In the genomic region with DNA sequence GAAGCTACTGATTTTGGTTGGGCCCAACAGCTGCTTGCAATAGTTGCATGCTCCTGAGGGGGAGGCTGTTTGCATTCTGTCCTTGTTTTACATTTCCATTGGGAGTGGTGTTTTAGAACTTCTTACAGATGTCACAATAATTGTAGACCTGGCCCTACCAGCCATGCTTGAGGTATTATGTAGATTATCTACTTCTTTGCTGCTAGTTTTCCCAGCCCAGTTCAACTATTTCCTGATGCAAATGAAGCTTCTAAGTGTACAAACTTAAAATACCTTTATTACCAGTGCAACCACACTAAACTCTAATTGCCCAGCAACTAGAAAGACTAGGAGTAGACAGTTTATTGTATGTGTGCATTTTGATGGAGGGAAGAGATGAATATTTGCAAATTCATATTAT, we compare ENCODE assay signal across 20 cellular contexts.
DNase-seq lines count a peak whose midpoint lies in the region; ATAC-seq, FAIRE-seq and TF ChIP-seq lines count a peak whose summit lies in the region.
"Had no signal": no experiment of that assay in that cellular context is flagged by ENCODE, and none has a peak within 500 bp of the region (broad histone marks: within the 10 kb centered on the region; RNA-seq: fewer than 3 reads in every experiment).

No MANE protein-coding gene starts in this region.

- TF ChIP-seq CTCF in GM23338 (conservative IDR thresholded peaks at IDR 0.05; ENCODE audit: low read depth in 2 of 2) = no peak; a peak in 1 of 4 replicates
- no peak for TF ChIP-seq CTCF in astrocyte (IDR thresholded peaks at IDR 0.05; ENCODE audit: insufficient read depth, low read depth, low read length)
- TF ChIP-seq CTCF in fibroblast of lung (conservative IDR thresholded peaks at IDR 0.05 in 1 of 2, IDR thresholded peaks at IDR 0.05 in 1 of 2; ENCODE audit: low read depth in 1 of 2, low read length in 2 of 2) = no peak
- TF ChIP-seq CTCF in smooth muscle cell (IDR thresholded peaks at IDR 0.05; ENCODE audit: borderline replicate concordance, insufficient read depth, poor library complexity, severe bottlenecking) = no peak

- DNase-seq in GM23338 (ENCODE audit: low spot score) (no peak), astrocyte (ENCODE audit: low read depth) (no peak), fibroblast of lung (ENCODE audit: low read depth in 2 of 2) (no peak), smooth muscle cell (lab: John Stamatoyannopoulos, UW; ENCODE audit: unreplicated experiment) (no peak), D341Med (ENCODE audit: low spot score) (no peak), NCI-H82 (lab: John Stamatoyannopoulos, UW) (no peak), T-cell (no peak)
- DNase-seq: AML-193, DMS79, GM23248, KG1, NCI-H1048, NCI-H146, NCI-H2081 treated with DMSO at 0.1 percent for 48 hours, NCI-H226, NCI-H69 had no signal

- no peak overlapping the region for H3K4me2 ChIP-seq in GM23338
- H3K4me2 ChIP-seq in astrocyte (ENCODE audit: low read length) = no peak overlapping the region
- H3K4me2 ChIP-seq in fibroblast of lung (ENCODE audit: extremely low read depth, insufficient read depth, low read length) = no peak overlapping the region
- H3K4me2 ChIP-seq in smooth muscle cell = no peak overlapping the region

- H3K9me3 Mint-ChIP-seq in GM23338 (no peaks in the 10 kb centered on the region), astrocyte (ENCODE audit: unreplicated experiment) (peaks cover 2% of the 10 kb centered on the region), T-cell (no peaks in the 10 kb centered on the region)

- FAIRE-seq in astrocyte (lab: Jason Lieb, UNC) = no peak
- FAIRE-seq: G401.6, GM12891, GM19239 had no signal

- H3K4me1 ChIP-seq in GM23338 (ENCODE audit: insufficient read depth) (0 out of 2 replicates have a peak, but pooled peaks cover 7% of the 10 kb centered on the region), astrocyte (ENCODE audit: insufficient read depth, low read length) (peaks cover 11% of the 10 kb centered on the region), fibroblast of lung (ENCODE audit: control insufficient read depth, extremely low read depth, insufficient read depth, low read length) (peaks cover 8% of the 10 kb centered on the region), smooth muscle cell (ENCODE audit: low read depth) (no peaks in the 10 kb centered on the region)

- H3K79me2 ChIP-seq in GM23338 (replicated peaks; ENCODE audit: insufficient read depth) (0 out of 2 replicates have a peak, but pooled peaks cover 5% of the 10 kb centered on the region), astrocyte (ENCODE audit: insufficient read depth, low read length) (no peaks in the 10 kb centered on the region), fibroblast of lung (ENCODE audit: control insufficient read depth, insufficient read depth, low read length) (no peaks in the 10 kb centered on the region), smooth muscle cell (ENCODE audit: low read depth) (no peaks in the 10 kb centered on the region)

- H3K27me3 Mint-ChIP-seq in GM23338 (ENCODE audit: insufficient read depth, low read depth, poor library complexity) = peaks cover 5% of the 10 kb centered on the region
- H3K27me3 Mint-ChIP-seq in astrocyte (ENCODE audit: low read depth, unreplicated experiment) = no peaks in the 10 kb centered on the region
- H3K27me3 Mint-ChIP-seq in T-cell = peaks cover 18 to 40% of the 10 kb centered on the region in 2 donors

- H3K9me3 ChIP-seq in astrocyte (ENCODE audit: insufficient read depth, low read depth, low read length) (no peaks in the 10 kb centered on the region), fibroblast of lung (ENCODE audit: control insufficient read depth, insufficient read depth, low read depth, low read length) (no peaks in the 10 kb centered on the region), smooth muscle cell (replicated peaks; ENCODE audit: low read depth) (no peaks in the 10 kb centered on the region)

- H3K4me1 Mint-ChIP-seq in GM23338 (peaks cover 13% of the 10 kb centered on the region; the same call in 2 of the 3 replicates), astrocyte (ENCODE audit: low read depth, unreplicated experiment) (peaks cover 24% of the 10 kb centered on the region), T-cell (no peaks in the 10 kb centered on the region)

- ATAC-seq in GM23338 (peak; percentile 38; the same call in 2 of the 3 replicates), T-cell (replicated peaks in 1 of 4) (no peak)

- no peak overlapping the region for H3K4me3 ChIP-seq in GM23338
- H3K4me3 ChIP-seq in astrocyte (ENCODE audit: insufficient read depth, low read depth, low read length) = no peak overlapping the region
- no peak overlapping the region for H3K4me3 ChIP-seq in fibroblast of lung (replicated peaks in 1 of 4; ENCODE audit: control extremely low read depth in 1 of 4, insufficient read depth in 1 of 4, low read depth in 3 of 4, low read length in 4 of 4)
- no peak overlapping the region for H3K4me3 ChIP-seq in smooth muscle cell
- H3K4me3 ChIP-seq: GM23248 had no signal

- H3K27ac ChIP-seq in GM23338 (ENCODE audit: low read depth) = no peak overlapping the region
- no peak overlapping the region for H3K27ac ChIP-seq in astrocyte (ENCODE audit: low read depth, low read length)
- H3K27ac ChIP-seq in fibroblast of lung (ENCODE audit: insufficient read depth, low read length) = peak overlapping the region; percentile 48
- peak overlapping the region; percentile 67 for H3K27ac ChIP-seq in smooth muscle cell (ENCODE audit: low read depth)
- H3K27ac ChIP-seq: GM23248, HL-60 had no signal

- CTCF ChIA-PET in T-cell (lab: Charles Lee) = no interaction called here

- H3K4me3 Mint-ChIP-seq in GM23338 (no peak overlapping the region), astrocyte (ENCODE audit: unreplicated experiment) (no peak overlapping the region), T-cell (no peak overlapping the region)

- no peak overlapping the region for H3K9ac ChIP-seq in astrocyte (ENCODE audit: low read length)
- H3K9ac ChIP-seq in fibroblast of lung (ENCODE audit: insufficient read depth, low read length) = no peak overlapping the region
- no peak overlapping the region for H3K9ac ChIP-seq in smooth muscle cell (ENCODE audit: low read depth)
- H3K9ac ChIP-seq: GM23248 had no signal

- H3K9me2 ChIP-seq in GM23338 (ENCODE audit: insufficient read depth) = no peaks in the 10 kb centered on the region

- H4K20me1 ChIP-seq in GM23338 (replicated peaks; ENCODE audit: insufficient read depth) (no peaks in the 10 kb centered on the region), astrocyte (ENCODE audit: insufficient read depth, low read length) (no peaks in the 10 kb centered on the region), fibroblast of lung (ENCODE audit: control insufficient read depth, extremely low read depth, insufficient read depth, low read length) (no peaks in the 10 kb centered on the region), smooth muscle cell (ENCODE audit: low read depth) (no peaks in the 10 kb centered on the region)

- H3K27me3 ChIP-seq in GM23338 (ENCODE audit: insufficient read depth) = no peaks in the 10 kb centered on the region
- H3K27me3 ChIP-seq in astrocyte (ENCODE audit: insufficient read depth, low read length) = no peaks in the 10 kb centered on the region
- H3K27me3 ChIP-seq in fibroblast of lung (ENCODE audit: control insufficient read depth, insufficient read depth, low read length) = no peaks in the 10 kb centered on the region
- H3K27me3 ChIP-seq in smooth muscle cell (ENCODE audit: low read depth) = no peaks in the 10 kb centered on the region

- H3F3A ChIP-seq in GM23338 (replicated peaks; ENCODE audit: low read depth) = no peaks in the 10 kb centered on the region
- no peaks in the 10 kb centered on the region for H3F3A ChIP-seq in smooth muscle cell (ENCODE audit: low read depth)

- H3K27ac Mint-ChIP-seq in GM23338 = peak overlapping the region; percentile 83
- H3K27ac Mint-ChIP-seq in astrocyte (ENCODE audit: unreplicated experiment) = peak overlapping the region; percentile 86
- no peak overlapping the region for H3K27ac Mint-ChIP-seq in T-cell

- H3K36me3 Mint-ChIP-seq in GM23338 (ENCODE audit: low read depth) = no peaks in the 10 kb centered on the region
- no peaks in the 10 kb centered on the region for H3K36me3 Mint-ChIP-seq in astrocyte (ENCODE audit: low read depth, unreplicated experiment)
- H3K36me3 Mint-ChIP-seq in T-cell = no peaks in the 10 kb centered on the region

- POLR2A ChIA-PET in T-cell (lab: Charles Lee) = no interaction called here

- no peak overlapping the region for H2AFZ ChIP-seq in GM23338
- H2AFZ ChIP-seq in astrocyte (ENCODE audit: low read depth, low read length) = no peak overlapping the region
- H2AFZ ChIP-seq in fibroblast of lung (ENCODE audit: low read length) = no peak overlapping the region
- H2AFZ ChIP-seq in smooth muscle cell (ENCODE audit: low read depth) = no peak overlapping the region
- H2AFZ ChIP-seq: GM23248 had no signal

- H3K36me3 ChIP-seq in GM23338 (ENCODE audit: insufficient read depth) = no peaks in the 10 kb centered on the region
- H3K36me3 ChIP-seq in astrocyte (ENCODE audit: insufficient read depth, low read length) = no peaks in the 10 kb centered on the region
- no peaks in the 10 kb centered on the region for H3K36me3 ChIP-seq in fibroblast of lung (ENCODE audit: control insufficient read depth, insufficient read depth, low read length)
- H3K36me3 ChIP-seq in smooth muscle cell (ENCODE audit: low read depth) = no peaks in the 10 kb centered on the region

TF ChIP-seq in GM23338, 12 proteins besides CTCF, POLR2A, EP300 and RAD21 (continues in another document):
- TF ChIP-seq EZH2 (IDR thresholded peaks at IDR 0.05; ENCODE audit: low read depth, unreplicated experiment) = no peak
- TF ChIP-seq EZH2phosphoT487 (IDR thresholded peaks at IDR 0.05; ENCODE audit: unreplicated experiment) = no peak
- no peak for TF ChIP-seq NANOG (IDR thresholded peaks at IDR 0.05; ENCODE audit: borderline replicate concordance)
- no peak for TF ChIP-seq STAT1 (IDR thresholded peaks at IDR 0.05; ENCODE audit: unreplicated experiment)

Comparison
In these comparisons a context has a peak if more than half of its experiments do, and no peak if none do; other contexts are left out.
1. H3K27ac ChIP-seq: peak in fibroblast of lung (single experiment) and smooth muscle cell (single experiment); none in GM23338 (single experiment) and astrocyte (single experiment).
2. H3K27ac Mint-ChIP-seq: peak in GM23338 (single experiment) and astrocyte (single experiment); none in T-cell (0 of 2).